ENCODE assay signal across 14 cellular contexts in the genomic region with DNA sequence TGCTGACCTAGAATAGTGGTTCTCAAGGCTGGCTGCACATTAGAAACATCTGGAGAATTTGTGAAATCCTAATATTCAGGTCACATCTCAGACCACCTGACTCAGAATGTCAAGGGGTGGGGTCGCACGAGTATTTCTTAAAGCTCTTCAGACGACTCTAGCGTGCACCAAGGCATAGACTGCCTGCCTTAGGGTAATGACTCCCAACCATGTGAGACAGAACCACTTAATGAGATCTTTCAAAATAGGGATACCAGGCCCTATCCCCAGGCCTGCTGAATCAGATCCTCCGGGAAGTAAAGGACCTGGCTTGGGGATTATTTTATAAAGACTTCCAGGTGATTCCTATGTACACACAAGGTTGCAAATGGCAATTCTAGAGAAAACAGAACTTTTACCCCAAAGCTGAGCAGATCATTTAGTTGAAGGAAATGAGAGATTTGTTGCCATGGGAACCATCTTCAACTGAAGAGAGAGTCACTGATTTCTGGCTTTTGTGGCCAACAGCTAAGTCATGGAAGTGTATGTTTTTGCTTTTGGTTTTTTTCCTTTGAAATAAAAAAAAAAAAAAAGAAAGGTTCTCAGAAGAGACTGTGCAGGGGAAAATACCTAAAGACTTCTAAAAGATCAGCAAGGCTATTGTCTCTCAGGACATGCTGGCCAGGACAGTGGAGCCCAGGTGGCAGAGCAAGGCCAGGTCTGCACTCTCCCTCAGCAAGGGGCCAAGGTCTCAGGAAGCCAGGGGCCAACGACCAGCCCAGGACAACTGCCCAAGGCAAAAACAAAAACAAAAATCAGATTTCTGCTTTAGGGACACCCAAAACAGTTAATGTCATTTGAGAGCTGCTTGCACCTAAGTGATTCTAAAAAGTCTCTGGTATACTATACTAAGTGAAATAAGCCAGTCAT. TPM values are rescaled to one million over a fixed set of nuclear protein-coding genes. Genes with fewer than 3 reads are reported as not detected.
A peak's percentile ranks its signal among the peaks of the same experiment; 100 is the strongest.
DNase-seq lines count a peak whose midpoint lies in the region; ATAC-seq and TF ChIP-seq lines count a peak whose summit lies in the region.
"Had no signal": no experiment of that assay in that cellular context is flagged by ENCODE, and none has a peak within 500 bp of the region (broad histone marks: within the 10 kb centered on the region; RNA-seq: fewer than 3 reads in every experiment).

No MANE protein-coding gene starts in this region.

- H3K4me1 Mint-ChIP-seq in activated T-cell treated with anti-CD3 and anti-CD28 coated beads, Interleukin-2, amount 50 U/mL, for 72 hours (ENCODE audit: low read depth), result peaks cover 27% of the 10 kb centered on the region
- H3K4me1 Mint-ChIP-seq in natural killer cell, result no peaks in the 10 kb centered on the region

- ATAC-seq in activated T-cell treated with anti-CD3 and anti-CD28 coated beads, Interleukin-2, amount 50 U/mL, for 72 hours (replicated peaks in 1 of 2), result peak; percentile 79 to 86
- ATAC-seq in natural killer cell, result no peak

- intact Hi-C loops in natural killer cell (cut with micrococcal nuclease), result no loop called here

- peaks cover 0 to 1% of the 10 kb centered on the region in 2 donors for H3K9me3 Mint-ChIP-seq in activated T-cell treated with anti-CD3 and anti-CD28 coated beads, Interleukin-2, amount 50 U/mL, for 72 hours
- no peaks in the 10 kb centered on the region for H3K9me3 Mint-ChIP-seq in natural killer cell
- H3K9me3 Mint-ChIP-seq: dendritic cell treated with granulocyte-macrophage colony-stimulating factor and Interleukin-4, amounts not matched to agents 40 ng/mL and 50 ng/mL, for 4 days; stimulated activated naive CD8-positive, alpha-beta T cell treated with anti-CD3 and anti-CD28 coated beads, Interleukin-15, Interleukin-2, amounts not matched to agents 100 ng/mL and 50 ng/mL, for 24 hours had no signal

- H3K27me3 Mint-ChIP-seq in activated T-cell treated with anti-CD3 and anti-CD28 coated beads, Interleukin-2, amount 50 U/mL, for 72 hours (ENCODE audit: low read depth), result peaks cover 14% of the 10 kb centered on the region
- H3K27me3 Mint-ChIP-seq in natural killer cell (ENCODE audit: low read depth in 2 of 2), result peaks cover 22 to 25% of the 10 kb centered on the region in 2 donors

- peak; percentile 8 to 11 for DNase-seq in activated T-cell treated with anti-CD3 and anti-CD28 coated beads, Interleukin-2, amount 50 U/mL, for 72 hours
- DNase-seq in activated T-cell treated with anti-CD3 and anti-CD28 coated beads, Interleukin-2, amount 50 U/mL, for 48 hours, result no peak
- peak; percentile 12 for DNase-seq in KBM-7
- peak; percentile 44 for DNase-seq in amniotic stem cell (lab: John Stamatoyannopoulos, UW)
- DNase-seq in renal cortical epithelial cell (ENCODE audit: low read depth), result peak; percentile 65
- DNase-seq in NCI-H1092 treated with DMSO at 0.1 percent for 48 hours (lab: John Stamatoyannopoulos, UW), result no peak
- no peak for DNase-seq in NCI-H2107 (lab: John Stamatoyannopoulos, UW)
- no peak for DNase-seq in natural killer cell
- DNase-seq: activated gamma-delta T cell treated with Interleukin-2 at 50 U/mL for 16 hours; midbrain; stimulated activated CD4-positive, alpha-beta T cell treated with anti-CD3 and anti-CD28 coated beads, Interleukin-4, amount 100 ng/mL, for 1 hour had no signal

- TF ChIP-seq CTCF in natural killer cell (IDR thresholded peaks at IDR 0.05), result no peak

- in situ Hi-C loops in KBM-7 (cut with MboI; ENCODE audit: low pct_unique_long_range_greater_than_20kb, low sequenced_read_pairs), result loop anchor here (25.0 kb wide), 1 partner anchor 510 kb away; a partner anchor contains a TSS

- H3K4me3 Mint-ChIP-seq in activated T-cell treated with anti-CD3 and anti-CD28 coated beads, Interleukin-2, amount 50 U/mL, for 72 hours, result peak overlapping the region; percentile 28 to 56
- no peak overlapping the region for H3K4me3 Mint-ChIP-seq in natural killer cell
- H3K4me3 Mint-ChIP-seq: dendritic cell treated with granulocyte-macrophage colony-stimulating factor and Interleukin-4, amounts not matched to agents 40 ng/mL and 50 ng/mL, for 4 days; stimulated activated naive CD8-positive, alpha-beta T cell treated with anti-CD3 and anti-CD28 coated beads, Interleukin-15, Interleukin-2, amounts not matched to agents 100 ng/mL and 50 ng/mL, for 24 hours had no signal

- peak overlapping the region; percentile 30 for H3K27ac Mint-ChIP-seq in activated T-cell treated with anti-CD3 and anti-CD28 coated beads, Interleukin-2, amount 50 U/mL, for 72 hours
- H3K27ac Mint-ChIP-seq in natural killer cell, result no peak overlapping the region
- H3K27ac Mint-ChIP-seq: dendritic cell treated with granulocyte-macrophage colony-stimulating factor and Interleukin-4, amounts not matched to agents 40 ng/mL and 50 ng/mL, for 4 days; stimulated activated naive CD8-positive, alpha-beta T cell treated with anti-CD3 and anti-CD28 coated beads, Interleukin-15, Interleukin-2, amounts not matched to agents 100 ng/mL and 50 ng/mL, for 24 hours had no signal

- peaks cover 0 to 1% of the 10 kb centered on the region in 2 donors for H3K36me3 Mint-ChIP-seq in activated T-cell treated with anti-CD3 and anti-CD28 coated beads, Interleukin-2, amount 50 U/mL, for 72 hours (ENCODE audit: insufficient read depth in 2 of 2)
- no peaks in the 10 kb centered on the region for H3K36me3 Mint-ChIP-seq in natural killer cell

RNA-seq across cellular contexts. Expression of a gene that starts 15.3 kb away (rescaled TPM):
- total RNA-seq in activated T-cell treated with anti-CD3 and anti-CD28 coated beads, Interleukin-2, amount 50 U/mL, for 72 hours, result under 1 TPM; 0.05 to 0.07 TPM
- total RNA-seq in renal cortical epithelial cell (not detected in 2 replicates), natural killer cell (under 1 TPM; 0.11 to 0.48 (median 0.14) TPM)
- total RNA-seq: G401 had no signal

Comparison
In these comparisons a context has a peak if more than half of its experiments do, and no peak if none do; other contexts are left out.
1. DNase-seq: peak in activated T-cell treated with anti-CD3 and anti-CD28 coated beads, Interleukin-2, amount 50 U/mL, for 72 hours (2 of 2), KBM-7 (single experiment), amniotic stem cell (single experiment) and renal cortical epithelial cell (single experiment); none in activated T-cell treated with anti-CD3 and anti-CD28 coated beads, Interleukin-2, amount 50 U/mL, for 48 hours (0 of 2), NCI-H1092 treated with DMSO at 0.1 percent for 48 hours (single experiment), NCI-H2107 (single experiment) and natural killer cell (single experiment).
2. ATAC-seq: peak in activated T-cell treated with anti-CD3 and anti-CD28 coated beads, Interleukin-2, amount 50 U/mL, for 72 hours (2 of 2); none in natural killer cell (0 of 3).